In genomic region chr2:152334701-152335015, GRCh38 we compare ENCODE assay signal across 8 cellular contexts. TPM values are rescaled to one million over a fixed set of nuclear protein-coding genes. Genes with fewer than 3 reads are reported as not detected.
DNase-seq lines count a peak whose midpoint lies in the region; ATAC-seq, FAIRE-seq and TF ChIP-seq lines count a peak whose summit lies in the region.

No MANE protein-coding gene starts in this region.

- TF ChIP-seq POLR2A in endothelial cell of umbilical vein (IDR thresholded peaks at IDR 0.05; ENCODE audit: low read depth, low read length): no peak

- H3K4me2 ChIP-seq in PC-3 (ENCODE audit: low read length) (peak overlapping the region; percentile 88), endothelial cell of umbilical vein (ENCODE audit: insufficient read depth, low read length) (peak overlapping the region; percentile 82), osteoblast (ENCODE audit: insufficient read depth, low read length) (peak overlapping the region; percentile 99)

- H3K9me3 ChIP-seq in CD4-positive, alpha-beta memory T cell (ENCODE audit: control insufficient read depth in 1 of 2, low read length in 2 of 2): no peaks in the 10 kb centered on the region
- H3K9me3 ChIP-seq in PC-3 (ENCODE audit: low read length) (no peaks in the 10 kb centered on the region), endothelial cell of umbilical vein (replicated peaks; ENCODE audit: control insufficient read depth, insufficient read depth, low read length) (no peaks in the 10 kb centered on the region), osteoblast (ENCODE audit: low read depth, low read length) (no peaks in the 10 kb centered on the region)

- peaks cover 4% of the 10 kb centered on the region for H3K4me1 ChIP-seq in CD4-positive, alpha-beta memory T cell (ENCODE audit: insufficient read depth, low read length)
- H3K4me1 ChIP-seq in PC-3 (ENCODE audit: insufficient read depth, low read length) (peaks cover 33% of the 10 kb centered on the region), endothelial cell of umbilical vein (ENCODE audit: control insufficient read depth, extremely low read depth, insufficient read depth, low read length) (peaks cover 16% of the 10 kb centered on the region), osteoblast (ENCODE audit: insufficient read depth, low read length) (peaks cover 13% of the 10 kb centered on the region)

- H4K20me1 ChIP-seq in PC-3 (ENCODE audit: low read length): peaks cover 17% of the 10 kb centered on the region; the same call in 1 of the 2 replicates
- no peaks in the 10 kb centered on the region for H4K20me1 ChIP-seq in endothelial cell of umbilical vein (replicated peaks; ENCODE audit: control insufficient read depth, extremely low read depth, insufficient read depth, low read length)
- no peaks in the 10 kb centered on the region for H4K20me1 ChIP-seq in osteoblast (ENCODE audit: insufficient read depth, low read length)

- H3K4me3 Mint-ChIP-seq in CD4-positive, alpha-beta memory T cell: peak overlapping the region; percentile 56 to 85 (median 78)

- CTCF ChIA-PET in CD4-positive, alpha-beta memory T cell (lab: Charles Lee; ENCODE audit: partially characterized antibody): no interaction called here
- CTCF ChIA-PET in PC-3 (lab: Charles Lee): no interaction called here
- CTCF ChIA-PET in endothelial cell of umbilical vein (lab: Charles Lee): interaction anchor here (1.9 to 3.2 kb wide), 4 partner anchors 190 to 301 kb away, joined by 5 to 21 read pairs (median 9); no protein-coding TSS in a partner anchor

- BruUV-seq in PC-3 (replicated peaks; lab: Mats Ljungman, UMichigan): no TSS peak
- no TSS peak for BruUV-seq in endothelial cell of umbilical vein (replicated peaks; lab: Mats Ljungman, UMichigan)

- peak overlapping the region in 1 of 7 donors; percentile 7 for H3K27ac Mint-ChIP-seq in CD4-positive, alpha-beta memory T cell

- peaks cover 0 to 2% (median 0%) of the 10 kb centered on the region in 8 donors for H3K9me3 Mint-ChIP-seq in CD4-positive, alpha-beta memory T cell

- dilution Hi-C loops in endothelial cell of umbilical vein (cut with MboI; ENCODE audit: extremely low pct_ligation_motif_present, low sequenced_read_pairs): no loop called here

- no peaks in the 10 kb centered on the region for H3K9me1 ChIP-seq in endothelial cell of umbilical vein (replicated peaks; ENCODE audit: control insufficient read depth, extremely low read depth, insufficient read depth, low read length)

- no peak overlapping the region for H3K27ac ChIP-seq in CD4-positive, alpha-beta memory T cell (ENCODE audit: low read depth, low read length)
- no peak overlapping the region for H3K27ac ChIP-seq in PC-3 (ENCODE audit: low read length)
- H3K27ac ChIP-seq in endothelial cell of umbilical vein (ENCODE audit: insufficient read depth, low read depth, low read length): no peak overlapping the region
- no peak overlapping the region for H3K27ac ChIP-seq in osteoblast (ENCODE audit: low read depth, low read length)

- no peak for ATAC-seq in PC-3

- H3K79me2 ChIP-seq in PC-3 (ENCODE audit: low read length): peaks cover 43% of the 10 kb centered on the region
- peaks cover 41% of the 10 kb centered on the region for H3K79me2 ChIP-seq in endothelial cell of umbilical vein (ENCODE audit: control insufficient read depth, insufficient read depth, low read length)
- peaks cover 43% of the 10 kb centered on the region for H3K79me2 ChIP-seq in osteoblast (ENCODE audit: insufficient read depth, low read length)

- peak in 1 of 5 donors; percentile 36 for DNase-seq in CD4-positive, alpha-beta memory T cell
- DNase-seq in PC-3 (no peak), endothelial cell of umbilical vein (ENCODE audit: low read depth, low spot score) (no peak), osteoblast (ENCODE audit: insufficient read length, low spot score, missing footprints) (no peak), occipital lobe (lab: John Stamatoyannopoulos, UW) (no peak), glomerular visceral epithelial cell (ENCODE audit: extremely low spot score) (no peak), SKM-1 treated with dmso at 0.1 percent for 144 hours (lab: John Stamatoyannopoulos, UW; ENCODE audit: unreplicated experiment) (no peak)
- DNase-seq in stimulated activated CD4-positive, alpha-beta T cell treated with anti-CD3 and anti-CD28 coated beads, Interleukin-4, amount 100 ng/mL, for 4 hours: no peak

- H3K36me3 ChIP-seq in CD4-positive, alpha-beta memory T cell (ENCODE audit: insufficient read depth, low read length): no peaks in the 10 kb centered on the region
- H3K36me3 ChIP-seq in PC-3 (ENCODE audit: low read depth, low read length): no peaks in the 10 kb centered on the region
- no peaks in the 10 kb centered on the region for H3K36me3 ChIP-seq in endothelial cell of umbilical vein (ENCODE audit: control insufficient read depth in 2 of 2, extremely low read depth in 1 of 2, insufficient read depth in 2 of 2, low read length in 2 of 2)
- H3K36me3 ChIP-seq in osteoblast (ENCODE audit: insufficient read depth, low read length): no peaks in the 10 kb centered on the region

- H3K4me1 Mint-ChIP-seq in CD4-positive, alpha-beta memory T cell: peaks cover 7 to 15% (median 8%) of the 10 kb centered on the region in 4 donors

- peak overlapping the region; percentile 100 for H2AFZ ChIP-seq in PC-3 (ENCODE audit: low read length)
- peak overlapping the region; percentile 100 for H2AFZ ChIP-seq in endothelial cell of umbilical vein (ENCODE audit: low read depth, low read length)
- H2AFZ ChIP-seq in osteoblast (ENCODE audit: low read length): peak overlapping the region; percentile 99

- peaks cover 31 to 41% of the 10 kb centered on the region in 2 donors for H3K27me3 Mint-ChIP-seq in CD4-positive, alpha-beta memory T cell

- no peaks in the 10 kb centered on the region for H3K9me2 ChIP-seq in PC-3 (replicated peaks; ENCODE audit: low read length)

- H3K27me3 ChIP-seq in CD4-positive, alpha-beta memory T cell (ENCODE audit: insufficient read depth, low read length): peaks cover 18% of the 10 kb centered on the region
- H3K27me3 ChIP-seq in PC-3 (ENCODE audit: low read length) (no peaks in the 10 kb centered on the region), endothelial cell of umbilical vein (ENCODE audit: control insufficient read depth in 2 of 2, insufficient read depth in 2 of 2, low read length in 2 of 2) (no peaks in the 10 kb centered on the region), osteoblast (ENCODE audit: insufficient read depth, low read length) (no peaks in the 10 kb centered on the region)

- intact Hi-C loops in CD4-positive, alpha-beta memory T cell (cut with micrococcal nuclease): no loop called here
- intact Hi-C loops in PC-3 (cut with micrococcal nuclease): loop anchor here (1.0 to 10.0 kb wide), 4 partner anchors 88 to 300 kb away; no protein-coding TSS in a partner anchor
- intact Hi-C loops in endothelial cell of umbilical vein (cut with micrococcal nuclease): loop anchor here (1.0 to 10.0 kb wide), 8 partner anchors 70 to 300 kb away; partner anchors contain the start of gene STAM2

- H3K9ac ChIP-seq in PC-3 (ENCODE audit: low read length) (peak overlapping the region; percentile 62), endothelial cell of umbilical vein (replicated peaks; ENCODE audit: extremely low read depth, insufficient read depth, low read length) (peak overlapping the region; percentile 12)

- POLR2A ChIA-PET in CD4-positive, alpha-beta memory T cell (lab: Charles Lee; ENCODE audit: partially characterized antibody): no interaction called here
- POLR2A ChIA-PET in PC-3 (lab: Charles Lee; ENCODE audit: unreplicated experiment) (interaction anchor here (0.7 kb wide), 1 partner anchor 10 kb away, joined by 4 read pairs; no protein-coding TSS in a partner anchor), endothelial cell of umbilical vein (lab: Charles Lee) (interaction anchor here (1.2 to 2.0 kb wide), 2 partner anchors 134 to 159 kb away, joined by 3 to 5 read pairs; partner anchors contain the start of gene STAM2)

- no peak for TF ChIP-seq CTCF in PC-3 (conservative IDR thresholded peaks at IDR 0.05; ENCODE audit: low read depth, low read length)
- no peak for TF ChIP-seq CTCF in endothelial cell of umbilical vein (IDR thresholded peaks at IDR 0.05; ENCODE audit: extremely low read depth in 1 of 2, insufficient read depth in 1 of 2, low read depth in 1 of 2, low read length in 2 of 2)
- TF ChIP-seq CTCF in osteoblast (IDR thresholded peaks at IDR 0.05; ENCODE audit: extremely low read depth, low read depth, low read length): no peak

- no peaks in the 10 kb centered on the region for H3F3A ChIP-seq in PC-3 (ENCODE audit: low read length, unreplicated experiment)

- peak; percentile 85 for FAIRE-seq in endothelial cell of umbilical vein (lab: Jason Lieb, UNC)

- H3K4me3 ChIP-seq in CD4-positive, alpha-beta memory T cell (ENCODE audit: low read length in 2 of 2): no peak overlapping the region
- H3K4me3 ChIP-seq in PC-3 (ENCODE audit: low read length) (peak overlapping the region; percentile 84), endothelial cell of umbilical vein (replicated peaks in 1 of 3; ENCODE audit: insufficient read depth in 1 of 3, low read depth in 1 of 3, low read length in 3 of 3) (peak overlapping the region; percentile 56 to 96 (median 95)), osteoblast (ENCODE audit: insufficient read depth, low read length) (peak overlapping the region; percentile 88)

- no peaks in the 10 kb centered on the region for H3K36me3 Mint-ChIP-seq in CD4-positive, alpha-beta memory T cell

TF ChIP-seq in endothelial cell of umbilical vein, 7 proteins besides CTCF, POLR2A, EP300 and RAD21 (continues in another document):
- TF ChIP-seq JUN (IDR thresholded peaks at IDR 0.05; ENCODE audit: borderline replicate concordance, insufficient read depth, insufficient read length, low read depth): no peak
- no peak for TF ChIP-seq EZH2 (IDR thresholded peaks at IDR 0.05; ENCODE audit: borderline replicate concordance, low read depth, low read length, severe bottlenecking)
- TF ChIP-seq POLR2AphosphoS5 (IDR thresholded peaks at IDR 0.05; ENCODE audit: insufficient read depth, low read depth, low read length): no peak
- no peak for TF ChIP-seq GATA2 (IDR thresholded peaks at IDR 0.05; ENCODE audit: insufficient read depth, insufficient read length, low read depth, low read length)

RNA-seq across cellular contexts. Expression of gene FMNL2, which starts 0.3 kb away (rescaled TPM):
- total RNA-seq in CD4-positive, alpha-beta memory T cell: 1 to 10 TPM in 1 of 2 experiments, under 1 TPM in 1; 0.94 to 1.6 TPM
- under 1 TPM in 1 of 2 donors, not detected in 1; 0.06 TPM for polyA plus RNA-seq in CD4-positive, alpha-beta memory T cell
- total RNA-seq in PC-3 (2014; rRNA removed) (15.6 and 15.8 TPM in 2 replicates), endothelial cell of umbilical vein (25.5 and 28.0 TPM in 2 replicates), osteoblast (24.2 and 26.2 TPM in 2 replicates), occipital lobe (114 TPM)
- polyA plus RNA-seq in endothelial cell of umbilical vein: 6.3 and 8.3 TPM in 2 replicates
- 7.7 and 9.2 TPM in 2 replicates for polyA plus RNA-seq in endothelial cell of umbilical vein (2011; cell fraction: cytosol; rRNA removed)
- polyA plus RNA-seq in endothelial cell of umbilical vein (2011; cell fraction: nucleus; rRNA removed): 35.8 and 42.3 TPM in 2 replicates
- polyA plus RNA-seq in endothelial cell of umbilical vein (2012): 36.7 and 40.5 TPM in 2 replicates
- 15.3 and 16.3 TPM in 2 replicates for polyA minus RNA-seq in endothelial cell of umbilical vein
- polyA minus RNA-seq in endothelial cell of umbilical vein (2011; cell fraction: cytosol; rRNA and poly(A)+ RNA removed): 4.5 TPM
- 35.5 and 50.4 TPM in 2 replicates for polyA minus RNA-seq in endothelial cell of umbilical vein (2011; cell fraction: nucleus; rRNA and poly(A)+ RNA removed)

Comparison
In these comparisons a context has a peak if more than half of its experiments do, and no peak if none do; other contexts are left out.
1. H3K4me3 ChIP-seq: peak in PC-3 (single experiment), endothelial cell of umbilical vein (3 of 3) and osteoblast (single experiment); none in CD4-positive, alpha-beta memory T cell (0 of 2).
2. Peak in every context shown above with its lines, with median percentiles within 50 percentile points of each other: H2AFZ ChIP-seq and H3K4me2 ChIP-seq.